In the genomic region with DNA sequence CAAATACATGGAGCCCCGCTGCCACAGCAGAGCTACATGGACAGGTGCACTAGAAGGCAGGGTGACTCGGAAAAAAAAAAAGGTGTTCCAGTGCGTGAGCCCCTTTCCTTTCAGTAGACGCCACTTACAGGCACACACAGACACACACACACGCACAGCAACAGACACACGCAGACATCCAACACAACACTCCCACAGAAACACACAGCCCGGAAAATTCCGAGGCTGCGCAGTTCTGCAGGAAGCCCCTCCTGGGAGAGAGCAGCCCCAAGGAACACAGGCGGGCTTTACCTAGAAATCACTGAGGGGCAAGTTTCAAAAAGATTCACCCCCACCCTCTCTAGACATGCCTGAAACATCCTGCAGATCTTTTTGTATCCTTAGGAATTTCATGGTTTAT, we compare ENCODE assay signal across 20 cellular contexts.
A peak's percentile ranks its signal among the peaks of the same experiment; 100 is the strongest.
DNase-seq lines count a peak whose midpoint lies in the region; ATAC-seq, FAIRE-seq and TF ChIP-seq lines count a peak whose summit lies in the region.
"Had no signal": no experiment of that assay in that cellular context is flagged by ENCODE, and none has a peak within 500 bp of the region (broad histone marks: within the 10 kb centered on the region; RNA-seq: fewer than 3 reads in every experiment).

No MANE protein-coding gene starts in this region.

- H4K20me1 ChIP-seq in astrocyte (ENCODE audit: insufficient read depth, low read length) (no peaks in the 10 kb centered on the region), osteoblast (ENCODE audit: insufficient read depth, low read length) (no peaks in the 10 kb centered on the region)
- H4K20me1 ChIP-seq: BLaER1 treated with 17β-estradiol and CSF1 and Interleukin-3, amounts not matched to agents 10 nM and 100 nM had no signal

- H3K9ac ChIP-seq in astrocyte (ENCODE audit: low read length) = no peak overlapping the region
- H3K9ac ChIP-seq: BLaER1 treated with 17β-estradiol and CSF1 and Interleukin-3, amounts not matched to agents 10 nM and 100 nM had no signal

- TF ChIP-seq CTCF in astrocyte (IDR thresholded peaks at IDR 0.05; ENCODE audit: insufficient read depth, low read depth, low read length) (no peak), osteoblast (IDR thresholded peaks at IDR 0.05; ENCODE audit: extremely low read depth, low read depth, low read length) (no peak)

- H3K9me3 ChIP-seq in astrocyte (ENCODE audit: insufficient read depth, low read depth, low read length) = peaks cover 9% of the 10 kb centered on the region
- no peaks in the 10 kb centered on the region for H3K9me3 ChIP-seq in osteoblast (ENCODE audit: low read depth, low read length)
- no peaks in the 10 kb centered on the region for H3K9me3 ChIP-seq in CD8-positive, alpha-beta memory T cell (ENCODE audit: low read length)

- H3K9me3 Mint-ChIP-seq in astrocyte (ENCODE audit: unreplicated experiment) = peaks cover 17% of the 10 kb centered on the region
- H3K9me3 Mint-ChIP-seq in CD8-positive, alpha-beta memory T cell = peaks cover 0 to 3% (median 0%) of the 10 kb centered on the region in 5 donors
- H3K9me3 Mint-ChIP-seq in naive thymus-derived CD8-positive, alpha-beta T cell = peaks cover 0 to 5% (median 0%) of the 10 kb centered on the region in 9 donors
- H3K9me3 Mint-ChIP-seq: CD8-positive, alpha-beta T cell; IgD-negative memory B cell had no signal

- H3K4me3 Mint-ChIP-seq in astrocyte (ENCODE audit: unreplicated experiment) = no peak overlapping the region
- H3K4me3 Mint-ChIP-seq in CD8-positive, alpha-beta memory T cell = no peak overlapping the region
- H3K4me3 Mint-ChIP-seq in naive thymus-derived CD8-positive, alpha-beta T cell = no peak overlapping the region
- H3K4me3 Mint-ChIP-seq: B cell; CD8-positive, alpha-beta T cell; H9; IgD-negative memory B cell had no signal

- H3K27ac Mint-ChIP-seq in astrocyte (ENCODE audit: unreplicated experiment) = peak overlapping the region; percentile 75
- H3K27ac Mint-ChIP-seq in CD8-positive, alpha-beta memory T cell = no peak overlapping the region
- H3K27ac Mint-ChIP-seq in naive thymus-derived CD8-positive, alpha-beta T cell = no peak overlapping the region
- H3K27ac Mint-ChIP-seq: B cell; CD8-positive, alpha-beta T cell; H9; IgD-negative memory B cell had no signal

- H3K27me3 Mint-ChIP-seq in astrocyte (ENCODE audit: low read depth, unreplicated experiment) = no peaks in the 10 kb centered on the region
- H3K27me3 Mint-ChIP-seq in CD8-positive, alpha-beta memory T cell = peaks cover 3 to 8% of the 10 kb centered on the region in 2 donors
- no peaks in the 10 kb centered on the region for H3K27me3 Mint-ChIP-seq in naive thymus-derived CD8-positive, alpha-beta T cell
- H3K27me3 Mint-ChIP-seq: B cell, IgD-negative memory B cell had no signal

- H3K4me1 Mint-ChIP-seq in astrocyte (ENCODE audit: low read depth, unreplicated experiment) = no peaks in the 10 kb centered on the region
- no peaks in the 10 kb centered on the region for H3K4me1 Mint-ChIP-seq in CD8-positive, alpha-beta memory T cell
- H3K4me1 Mint-ChIP-seq in naive thymus-derived CD8-positive, alpha-beta T cell = no peaks in the 10 kb centered on the region
- H3K4me1 Mint-ChIP-seq: B cell, H9, IgD-negative memory B cell had no signal

- CTCF ChIA-PET in CD8-positive, alpha-beta memory T cell (lab: Charles Lee) = no interaction called here

- no peak overlapping the region for H3K4me2 ChIP-seq in astrocyte (ENCODE audit: low read length)
- no peak overlapping the region for H3K4me2 ChIP-seq in osteoblast (ENCODE audit: insufficient read depth, low read length)
- H3K4me2 ChIP-seq: BLaER1 treated with 17β-estradiol and CSF1 and Interleukin-3, amounts not matched to agents 10 nM and 100 nM had no signal

- POLR2A ChIA-PET in CD8-positive, alpha-beta memory T cell (lab: Charles Lee) = no interaction called here
- POLR2A ChIA-PET in naive thymus-derived CD8-positive, alpha-beta T cell (lab: Charles Lee) = no interaction called here

- H3K4me1 ChIP-seq in astrocyte (ENCODE audit: insufficient read depth, low read length) = no peaks in the 10 kb centered on the region
- H3K4me1 ChIP-seq in osteoblast (ENCODE audit: insufficient read depth, low read length) = peaks cover 1% of the 10 kb centered on the region
- H3K4me1 ChIP-seq in CD8-positive, alpha-beta memory T cell (ENCODE audit: insufficient read depth, low read length) = no peaks in the 10 kb centered on the region
- H3K4me1 ChIP-seq: BLaER1 treated with 17β-estradiol and CSF1 and Interleukin-3, amounts not matched to agents 10 nM and 100 nM had no signal

- no peak for FAIRE-seq in astrocyte (lab: Jason Lieb, UNC)
- FAIRE-seq: D721Med, GM12878, GM19239, H1, HTR-8/SVneo had no signal

- H2AFZ ChIP-seq in astrocyte (ENCODE audit: low read depth, low read length) (no peak overlapping the region), osteoblast (ENCODE audit: low read length) (no peak overlapping the region)

- H3K4me3 ChIP-seq in astrocyte (ENCODE audit: insufficient read depth, low read depth, low read length) (no peak overlapping the region), osteoblast (ENCODE audit: insufficient read depth, low read length) (no peak overlapping the region)
- no peak overlapping the region for H3K4me3 ChIP-seq in CD8-positive, alpha-beta memory T cell (ENCODE audit: low read length)
- H3K4me3 ChIP-seq: BLaER1 treated with 17β-estradiol and CSF1 and Interleukin-3, amounts not matched to agents 10 nM and 100 nM; GM12878 had no signal

- H3K36me3 ChIP-seq in astrocyte (ENCODE audit: insufficient read depth, low read length) = no peaks in the 10 kb centered on the region
- H3K36me3 ChIP-seq in osteoblast (ENCODE audit: insufficient read depth, low read length) = no peaks in the 10 kb centered on the region
- H3K36me3 ChIP-seq in CD8-positive, alpha-beta memory T cell (ENCODE audit: insufficient read depth, low read length) = no peaks in the 10 kb centered on the region
- H3K36me3 ChIP-seq: BLaER1 treated with 17β-estradiol and CSF1 and Interleukin-3, amounts not matched to agents 10 nM and 100 nM had no signal

- DNase-seq in NCI-H1417 (lab: John Stamatoyannopoulos, UW) = peak in 2 of 3 experiments; percentile 64 to 71
- DNase-seq in NCI-H1417 treated with DMSO at 0.1 percent for 48 hours (lab: John Stamatoyannopoulos, UW) = no peak
- peak; percentile 9 for DNase-seq in D341Med (ENCODE audit: low spot score)
- DNase-seq in astrocyte (ENCODE audit: low read depth) = no peak
- DNase-seq in osteoblast (ENCODE audit: insufficient read length, low spot score, missing footprints) = peak; percentile 29
- DNase-seq in CD8-positive, alpha-beta memory T cell = no peak
- DNase-seq in NCI-H2227 treated with DMSO at 0.1 percent for 48 hours (lab: John Stamatoyannopoulos, UW) = no peak
- no peak for DNase-seq in naive thymus-derived CD8-positive, alpha-beta T cell
- DNase-seq: 8988T; CD8-positive, alpha-beta T cell; GF-D8; H9 had no signal

- no peaks in the 10 kb centered on the region for H3K36me3 Mint-ChIP-seq in astrocyte (ENCODE audit: low read depth, unreplicated experiment)
- no peaks in the 10 kb centered on the region for H3K36me3 Mint-ChIP-seq in CD8-positive, alpha-beta memory T cell
- no peaks in the 10 kb centered on the region for H3K36me3 Mint-ChIP-seq in naive thymus-derived CD8-positive, alpha-beta T cell
- H3K36me3 Mint-ChIP-seq: CD8-positive, alpha-beta T cell; IgD-negative memory B cell had no signal

- H3K27ac ChIP-seq in astrocyte (ENCODE audit: low read depth, low read length) (no peak overlapping the region), osteoblast (ENCODE audit: low read depth, low read length) (no peak overlapping the region)
- H3K27ac ChIP-seq in CD8-positive, alpha-beta memory T cell (ENCODE audit: low read depth, low read length) = no peak overlapping the region
- H3K27ac ChIP-seq: BLaER1 treated with 17β-estradiol and CSF1 and Interleukin-3, amounts not matched to agents 10 nM and 100 nM had no signal

- H3K79me2 ChIP-seq in astrocyte (ENCODE audit: insufficient read depth, low read length) (no peaks in the 10 kb centered on the region), osteoblast (ENCODE audit: insufficient read depth, low read length) (no peaks in the 10 kb centered on the region)

- no peaks in the 10 kb centered on the region for H3K27me3 ChIP-seq in astrocyte (ENCODE audit: insufficient read depth, low read length)
- no peaks in the 10 kb centered on the region for H3K27me3 ChIP-seq in osteoblast (ENCODE audit: insufficient read depth, low read length)
- no peaks in the 10 kb centered on the region for H3K27me3 ChIP-seq in CD8-positive, alpha-beta memory T cell (ENCODE audit: insufficient read depth, low read length, poor library complexity, severe bottlenecking)
- H3K27me3 ChIP-seq: BLaER1 treated with 17β-estradiol and CSF1 and Interleukin-3, amounts not matched to agents 10 nM and 100 nM had no signal

- ATAC-seq in naive thymus-derived CD8-positive, alpha-beta T cell = no peak
- ATAC-seq: CD8-positive, alpha-beta T cell; GM12878 had no signal

Comparison
In these comparisons a context has a peak if more than half of its experiments do, and no peak if none do; other contexts are left out.
1. DNase-seq: peak in NCI-H1417 (2 of 3), D341Med (single experiment) and osteoblast (single experiment); none in NCI-H1417 treated with DMSO at 0.1 percent for 48 hours (single experiment), astrocyte (single experiment), CD8-positive, alpha-beta memory T cell (0 of 5), NCI-H2227 treated with DMSO at 0.1 percent for 48 hours (single experiment) and naive thymus-derived CD8-positive, alpha-beta T cell (0 of 10).